ENCODE assay signal across 32 cellular contexts in genomic region chr6:99252421-99252820, GRCh38.
"Had no signal": no experiment of that assay in that cellular context is flagged by ENCODE, and none has a peak within 500 bp of the region (broad histone marks: within the 10 kb centered on the region; RNA-seq: fewer than 3 reads in every experiment).

No MANE protein-coding gene starts in this region.

- H3K27me3 ChIP-seq: adrenal gland, body of pancreas, brain microvascular endothelial cell, breast epithelium had no signal

- H3K27ac ChIP-seq: adrenal gland, body of pancreas, brain microvascular endothelial cell, breast epithelium, VCaP had no signal

- DNase-seq: activated B cell treated with CpG ODN at 0.5 μM for 24 hours; activated CD4-positive, alpha-beta memory T cell treated with anti-CD3 and anti-CD28 coated beads for 36 hours; activated CD4-positive, alpha-beta T cell treated with anti-CD3 and anti-CD28 coated beads for 4 hours; activated CD4-positive, alpha-beta T cell treated with anti-CD3 and anti-CD28 coated beads, Interleukin-2, amount 10 ng/mL, durations not matched to agents 24 days and 14 days; activated CD4-positive, alpha-beta T cell treated with anti-CD3 and anti-CD28 coated beads, Interleukin-2, amount 50 U/mL, for 1 hour; activated CD4-positive, alpha-beta T cell treated with anti-CD3 and anti-CD28 coated beads, Interleukin-2, amount 50 U/mL, for 4 hours; activated CD4-positive, CD25-positive, alpha-beta regulatory T cell treated with anti-CD3 and anti-CD28 coated beads, Interleukin-2, amount 50 U/mL, for 72 hours; activated CD8-positive, alpha-beta memory T cell treated with anti-CD3 and anti-CD28 coated beads, Interleukin-2, amount 10 ng/mL, durations not matched to agents 7 days and 5 days; activated CD8-positive, alpha-beta memory T cell treated with anti-CD3 and anti-CD28 coated beads, Interleukin-2, amount 50 U/mL, for 48 hours; activated CD8-positive, alpha-beta T cell treated with anti-CD3 and anti-CD28 coated beads for 36 hours; activated effector memory CD4-positive, alpha-beta T cell treated with anti-CD3 and anti-CD28 coated beads, Interleukin-2, amount 50 U/mL, for 16 hours; activated gamma-delta T cell treated with Interleukin-2 at 50 U/mL for 16 hours; activated naive CD4-positive, alpha-beta T cell; activated naive CD4-positive, alpha-beta T cell treated with anti-CD3 and anti-CD28 coated beads for 36 hours; activated naive CD4-positive, alpha-beta T cell treated with anti-CD3 and anti-CD28 coated beads, Interleukin-2, amount 50 U/mL, for 16 hours; activated naive CD8-positive, alpha-beta T cell treated with anti-CD3 and anti-CD28 coated beads for 36 hours; activated T-cell treated with anti-CD3 and anti-CD28 coated beads, Interleukin-2, amount 50 U/mL, for 24 hours; activated T-cell treated with anti-CD3 and anti-CD28 coated beads, Interleukin-2, amount 50 U/mL, for 72 hours; adrenal gland; amniotic stem cell; aorta; body of pancreas; brain microvascular endothelial cell; central memory CD4-positive, alpha-beta T cell; cerebellar nuclear complex; T-helper 1 cell; T-helper 2 cell; T-helper 9 cell had no signal

- H3K4me3 ChIP-seq: adrenal gland, body of pancreas, breast epithelium had no signal

- H3K4me1 ChIP-seq: adrenal gland, body of pancreas, breast epithelium had no signal

- H3K9me3 ChIP-seq: adrenal gland, body of pancreas, breast epithelium had no signal

- ATAC-seq: activated CD8-positive, alpha-beta memory T cell treated with anti-CD3 and anti-CD28 coated beads, Interleukin-2, amount 10 ng/mL, durations not matched to agents 7 days and 5 days; activated CD8-positive, alpha-beta T cell treated with anti-CD3 and anti-CD28 coated beads for 36 hours; activated naive CD4-positive, alpha-beta T cell treated with anti-CD3 and anti-CD28 coated beads, Interleukin-2, amount 50 U/mL, for 72 hours; activated T-cell treated with anti-CD3 and anti-CD28 coated beads, Interleukin-2, amount 50 U/mL, for 72 hours; activated T-helper 17 cell treated with anti-CD3 and anti-CD28 coated beads, Interleukin-2, amount 50 U/mL, for 72 hours; body of pancreas had no signal

- H3K36me3 ChIP-seq: adrenal gland, brain microvascular endothelial cell, breast epithelium had no signal
